ENCODE assay signal across 1 cellular context in the genomic region with DNA sequence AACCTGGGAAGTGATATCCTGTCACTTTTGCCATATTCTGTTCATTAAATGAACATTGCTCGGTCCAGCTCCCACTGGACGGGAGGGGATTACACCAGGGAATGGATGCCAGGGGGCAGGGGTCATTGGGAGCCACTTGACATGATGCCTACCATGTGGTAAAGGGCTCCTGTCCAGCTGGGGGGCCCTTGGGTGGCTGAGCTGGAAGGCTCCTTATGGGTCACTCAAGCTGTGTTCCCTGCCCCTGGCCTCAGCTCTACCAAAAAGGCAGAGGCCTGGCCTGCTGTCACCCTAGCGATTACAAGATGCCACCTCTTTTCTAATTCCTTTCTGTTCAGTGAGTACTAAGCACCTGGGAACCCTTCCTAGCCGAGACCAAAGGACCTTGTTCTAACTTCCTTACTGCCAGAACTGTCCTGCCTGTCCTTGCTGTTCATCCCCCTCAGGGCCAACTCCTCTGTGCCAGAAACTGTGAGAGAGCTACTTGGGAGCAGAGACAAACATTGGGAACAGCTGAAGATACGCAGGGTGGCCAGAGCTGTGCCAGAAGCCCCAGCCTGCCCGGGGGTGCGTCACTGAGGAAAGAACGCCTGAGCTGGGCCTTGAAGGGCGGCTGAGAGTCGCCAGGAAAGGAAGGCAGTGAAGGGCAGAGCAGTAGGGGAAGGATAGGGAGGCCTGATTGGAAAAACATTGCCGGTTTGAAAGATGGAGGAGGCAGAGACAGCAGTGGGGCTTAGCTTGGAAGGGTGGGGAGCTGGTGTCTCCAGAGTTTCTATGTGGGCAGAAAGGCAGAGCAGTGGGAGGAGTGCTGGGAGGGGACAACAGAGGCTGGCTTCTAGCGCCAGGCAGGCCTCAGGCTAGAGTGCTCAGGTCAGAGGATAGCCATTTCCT.
TF ChIP-seq lines count a peak whose summit lies in the region.

No MANE protein-coding gene starts in this region.

TF ChIP-seq in HepG2, 621 proteins besides CTCF, POLR2A, EP300 and RAD21:
- TF ChIP-seq KDM2A (CRISPR knock-in tag; IDR thresholded peaks at IDR 0.05; ENCODE audit: borderline replicate concordance, low read depth) = 0 out of 2 replicates have a peak, but pooled peaks have one; percentile 8
- TF ChIP-seq, protein P1, sequence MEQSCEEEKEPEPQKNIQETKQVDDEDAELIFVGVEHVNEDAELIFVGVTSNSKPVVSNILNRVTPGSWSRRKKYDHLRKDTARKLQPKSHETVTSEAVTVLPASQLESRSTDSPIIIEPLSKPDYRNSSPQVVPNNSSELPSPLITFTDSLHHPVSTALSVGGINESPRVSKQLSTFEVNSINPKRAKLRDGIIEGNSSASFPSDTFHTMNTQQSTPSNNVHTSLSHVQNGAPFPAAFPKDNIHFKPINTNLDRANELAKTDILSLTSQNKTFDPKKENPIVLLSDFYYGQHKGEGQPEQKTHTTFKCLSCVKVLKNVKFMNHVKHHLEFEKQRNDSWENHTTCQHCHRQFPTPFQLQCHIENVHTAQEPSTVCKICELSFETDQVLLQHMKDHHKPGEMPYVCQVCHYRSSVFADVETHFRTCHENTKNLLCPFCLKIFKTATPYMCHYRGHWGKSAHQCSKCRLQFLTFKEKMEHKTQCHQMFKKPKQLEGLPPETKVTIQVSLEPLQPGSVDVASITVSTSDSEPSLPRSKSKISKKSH (CRISPR knock-in tag; IDR thresholded peaks at IDR 0.05; ENCODE audit: borderline replicate concordance) = 0 out of 2 replicates have a peak, but pooled peaks have one; percentile 16
- no peak for TF ChIP-seq AGO1 (IDR thresholded peaks at IDR 0.05; ENCODE audit: low read depth, low read length, poor library complexity, severe bottlenecking)
- no peak for TF ChIP-seq ZBTB38 (CRISPR knock-in tag; IDR thresholded peaks at IDR 0.05)
- TF ChIP-seq, protein P2, sequence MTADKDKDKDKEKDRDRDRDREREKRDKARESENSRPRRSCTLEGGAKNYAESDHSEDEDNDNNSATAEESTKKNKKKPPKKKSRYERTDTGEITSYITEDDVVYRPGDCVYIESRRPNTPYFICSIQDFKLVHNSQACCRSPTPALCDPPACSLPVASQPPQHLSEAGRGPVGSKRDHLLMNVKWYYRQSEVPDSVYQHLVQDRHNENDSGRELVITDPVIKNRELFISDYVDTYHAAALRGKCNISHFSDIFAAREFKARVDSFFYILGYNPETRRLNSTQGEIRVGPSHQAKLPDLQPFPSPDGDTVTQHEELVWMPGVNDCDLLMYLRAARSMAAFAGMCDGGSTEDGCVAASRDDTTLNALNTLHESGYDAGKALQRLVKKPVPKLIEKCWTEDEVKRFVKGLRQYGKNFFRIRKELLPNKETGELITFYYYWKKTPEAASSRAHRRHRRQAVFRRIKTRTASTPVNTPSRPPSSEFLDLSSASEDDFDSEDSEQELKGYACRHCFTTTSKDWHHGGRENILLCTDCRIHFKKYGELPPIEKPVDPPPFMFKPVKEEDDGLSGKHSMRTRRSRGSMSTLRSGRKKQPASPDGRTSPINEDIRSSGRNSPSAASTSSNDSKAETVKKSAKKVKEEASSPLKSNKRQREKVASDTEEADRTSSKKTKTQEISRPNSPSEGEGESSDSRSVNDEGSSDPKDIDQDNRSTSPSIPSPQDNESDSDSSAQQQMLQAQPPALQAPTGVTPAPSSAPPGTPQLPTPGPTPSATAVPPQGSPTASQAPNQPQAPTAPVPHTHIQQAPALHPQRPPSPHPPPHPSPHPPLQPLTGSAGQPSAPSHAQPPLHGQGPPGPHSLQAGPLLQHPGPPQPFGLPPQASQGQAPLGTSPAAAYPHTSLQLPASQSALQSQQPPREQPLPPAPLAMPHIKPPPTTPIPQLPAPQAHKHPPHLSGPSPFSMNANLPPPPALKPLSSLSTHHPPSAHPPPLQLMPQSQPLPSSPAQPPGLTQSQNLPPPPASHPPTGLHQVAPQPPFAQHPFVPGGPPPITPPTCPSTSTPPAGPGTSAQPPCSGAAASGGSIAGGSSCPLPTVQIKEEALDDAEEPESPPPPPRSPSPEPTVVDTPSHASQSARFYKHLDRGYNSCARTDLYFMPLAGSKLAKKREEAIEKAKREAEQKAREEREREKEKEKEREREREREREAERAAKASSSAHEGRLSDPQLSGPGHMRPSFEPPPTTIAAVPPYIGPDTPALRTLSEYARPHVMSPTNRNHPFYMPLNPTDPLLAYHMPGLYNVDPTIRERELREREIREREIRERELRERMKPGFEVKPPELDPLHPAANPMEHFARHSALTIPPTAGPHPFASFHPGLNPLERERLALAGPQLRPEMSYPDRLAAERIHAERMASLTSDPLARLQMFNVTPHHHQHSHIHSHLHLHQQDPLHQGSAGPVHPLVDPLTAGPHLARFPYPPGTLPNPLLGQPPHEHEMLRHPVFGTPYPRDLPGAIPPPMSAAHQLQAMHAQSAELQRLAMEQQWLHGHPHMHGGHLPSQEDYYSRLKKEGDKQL (CRISPR knock-in tag; IDR thresholded peaks at IDR 0.05; ENCODE audit: low read depth) = no peak
- TF ChIP-seq, protein P3, sequence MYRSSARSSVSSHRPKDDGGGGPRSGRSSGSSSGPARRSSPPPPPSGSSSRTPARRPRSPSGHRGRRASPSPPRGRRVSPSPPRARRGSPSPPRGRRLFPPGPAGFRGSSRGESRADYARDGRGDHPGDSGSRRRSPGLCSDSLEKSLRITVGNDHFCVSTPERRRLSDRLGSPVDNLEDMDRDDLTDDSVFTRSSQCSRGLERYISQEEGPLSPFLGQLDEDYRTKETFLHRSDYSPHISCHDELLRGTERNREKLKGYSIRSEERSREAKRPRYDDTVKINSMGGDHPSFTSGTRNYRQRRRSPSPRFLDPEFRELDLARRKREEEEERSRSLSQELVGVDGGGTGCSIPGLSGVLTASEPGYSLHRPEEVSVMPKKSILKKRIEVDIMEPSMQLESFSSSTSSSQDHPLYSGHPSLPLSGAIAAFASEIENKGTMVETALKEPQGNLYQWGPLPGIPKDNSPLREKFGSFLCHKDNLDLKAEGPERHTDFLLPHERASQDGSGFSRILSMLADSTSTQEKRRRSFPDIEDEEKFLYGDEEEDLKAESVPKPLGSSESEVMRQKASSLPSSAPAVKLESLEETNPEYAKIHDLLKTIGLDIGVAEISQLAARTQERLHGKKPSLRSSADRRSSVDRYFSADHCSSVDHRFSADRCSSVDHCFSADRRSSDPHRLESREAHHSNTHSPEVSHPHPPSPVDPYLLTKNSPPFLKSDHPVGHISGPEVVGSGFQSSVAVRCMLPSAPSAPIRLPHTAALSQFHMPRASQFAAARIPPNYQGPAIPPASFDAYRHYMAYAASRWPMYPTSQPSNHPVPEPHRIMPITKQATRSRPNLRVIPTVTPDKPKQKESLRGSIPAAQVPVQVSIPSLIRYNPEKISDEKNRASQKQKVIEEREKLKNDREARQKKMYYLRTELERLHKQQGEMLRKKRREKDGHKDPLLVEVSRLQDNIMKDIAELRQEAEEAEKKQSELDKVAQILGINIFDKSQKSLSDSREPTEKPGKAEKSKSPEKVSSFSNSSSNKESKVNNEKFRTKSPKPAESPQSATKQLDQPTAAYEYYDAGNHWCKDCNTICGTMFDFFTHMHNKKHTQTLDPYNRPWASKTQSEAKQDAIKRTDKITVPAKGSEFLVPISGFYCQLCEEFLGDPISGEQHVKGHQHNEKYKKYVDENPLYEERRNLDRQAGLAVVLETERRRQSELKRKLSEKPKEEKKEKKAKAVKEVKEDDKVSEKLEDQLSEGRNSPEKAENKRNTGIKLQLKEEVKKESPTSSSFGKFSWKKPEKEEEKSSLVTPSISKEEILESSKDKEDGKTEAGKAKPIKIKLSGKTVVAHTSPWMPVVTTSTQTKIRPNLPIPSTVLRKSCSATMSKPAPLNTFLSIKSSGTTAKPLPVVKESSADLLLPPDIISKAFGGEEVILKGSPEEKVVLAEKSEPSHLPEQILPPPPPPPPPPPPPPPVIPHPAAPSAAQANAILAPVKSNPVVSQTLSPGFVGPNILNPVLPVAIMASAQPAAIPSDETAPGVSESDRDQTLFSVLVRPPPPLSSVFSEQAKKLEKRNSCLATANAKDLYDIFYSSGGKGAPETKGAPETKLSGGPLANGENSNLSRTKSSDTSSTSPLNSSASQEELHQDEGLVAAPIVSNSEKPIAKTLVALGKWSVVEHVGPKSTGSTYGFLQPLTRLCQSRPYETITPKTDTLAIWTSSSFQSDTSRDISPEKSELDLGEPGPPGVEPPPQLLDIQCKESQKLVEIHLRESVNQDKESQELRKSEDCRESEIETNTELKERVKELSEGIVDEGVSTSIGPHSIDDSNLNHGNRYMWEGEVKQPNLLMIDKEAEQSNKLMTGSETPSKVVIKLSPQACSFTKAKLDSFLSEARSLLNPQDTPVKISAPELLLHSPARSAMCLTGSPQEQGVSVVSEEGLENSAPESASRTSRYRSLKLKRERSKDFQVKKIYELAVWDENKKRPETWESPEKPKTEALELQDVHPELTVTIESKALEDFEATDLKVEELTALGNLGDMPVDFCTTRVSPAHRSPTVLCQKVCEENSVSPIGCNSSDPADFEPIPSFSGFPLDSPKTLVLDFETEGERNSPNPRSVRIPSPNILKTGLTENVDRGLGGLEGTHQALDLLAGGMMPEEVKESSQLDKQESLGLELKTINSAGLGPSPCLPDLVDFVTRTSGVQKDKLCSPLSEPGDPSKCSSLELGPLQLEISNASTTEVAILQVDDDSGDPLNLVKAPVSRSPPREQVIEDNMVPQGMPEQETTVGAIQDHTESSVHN (CRISPR knock-in tag; IDR thresholded peaks at IDR 0.05) = no peak
- TF ChIP-seq, protein P4, sequence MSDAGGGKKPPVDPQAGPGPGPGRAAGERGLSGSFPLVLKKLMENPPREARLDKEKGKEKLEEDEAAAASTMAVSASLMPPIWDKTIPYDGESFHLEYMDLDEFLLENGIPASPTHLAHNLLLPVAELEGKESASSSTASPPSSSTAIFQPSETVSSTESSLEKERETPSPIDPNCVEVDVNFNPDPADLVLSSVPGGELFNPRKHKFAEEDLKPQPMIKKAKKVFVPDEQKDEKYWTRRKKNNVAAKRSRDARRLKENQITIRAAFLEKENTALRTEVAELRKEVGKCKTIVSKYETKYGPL (CRISPR knock-in tag; IDR thresholded peaks at IDR 0.05) = no peak
